ENCODE assay signal across 22 cellular contexts in the genomic region with DNA sequence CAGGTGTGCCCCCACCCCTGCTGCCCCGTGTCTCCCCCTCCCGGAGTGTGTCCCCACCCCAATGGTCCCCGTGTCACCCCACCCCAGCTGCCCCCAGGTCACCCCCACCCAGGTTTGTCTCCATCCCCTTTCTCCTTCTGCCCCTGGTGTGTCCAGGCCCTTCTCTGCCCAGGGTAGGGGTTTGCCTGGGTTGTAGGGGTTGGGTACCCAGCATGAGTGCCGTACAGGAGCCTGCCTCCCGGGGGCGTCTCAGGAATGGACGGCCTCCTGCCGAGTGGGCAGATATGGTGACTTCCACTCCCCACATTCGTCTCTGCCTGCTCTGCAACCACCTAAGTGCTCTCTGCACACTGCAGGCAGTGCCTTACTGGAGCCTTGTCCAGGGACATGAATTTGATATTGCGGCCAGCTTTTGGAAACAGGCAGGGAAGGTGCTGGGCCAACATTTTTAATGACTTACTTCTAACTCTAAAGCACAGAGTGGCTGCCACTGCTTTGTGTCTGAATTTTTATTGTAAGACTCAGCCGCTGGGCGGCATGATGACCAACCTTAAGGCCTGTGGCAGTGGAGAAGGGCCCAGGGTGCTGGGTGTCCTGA. TPM values are rescaled to one million over a fixed set of nuclear protein-coding genes. Genes with fewer than 3 reads are reported as not detected.
"Had no signal": no experiment of that assay in that cellular context is flagged by ENCODE, and none has a peak within 500 bp of the region (broad histone marks: within the 10 kb centered on the region; RNA-seq: fewer than 3 reads in every experiment).

No MANE protein-coding gene starts in this region.

- H3K27me3 ChIP-seq: adrenal gland, breast epithelium had no signal

- H3K27ac ChIP-seq: adrenal gland, breast epithelium had no signal

- H3K4me3 ChIP-seq: adrenal gland, breast epithelium had no signal

- ATAC-seq: activated CD8-positive, alpha-beta T cell treated with anti-CD3 and anti-CD28 coated beads, Interleukin-2, amount 10 ng/mL, durations not matched to agents 7 days and 5 days; activated T-cell treated with anti-CD3 and anti-CD28 coated beads, Interleukin-2, amount 50 U/mL, for 4 hours; esophagus mucosa; left lobe of liver; sciatic nerve; stimulated activated memory B cell treated with anti-CD40 and anti-IgM and Interleukin-4, amounts not matched to agents 10 μg/mL and 1 μg/mL and 100 μg/mL, for 72 hours had no signal

- FAIRE-seq: astrocyte had no signal

- H3K4me1 ChIP-seq: adrenal gland, breast epithelium had no signal

- DNase-seq: activated CD4-positive, alpha-beta T cell treated with anti-CD3 and anti-CD28 coated beads, Interleukin-2, amount 10 ng/mL, durations not matched to agents 7 days and 5 days; activated CD8-positive, alpha-beta T cell treated with anti-CD3 and anti-CD28 coated beads, Interleukin-2, amount 10 ng/mL, durations not matched to agents 7 days and 5 days; activated naive CD4-positive, alpha-beta T cell treated with anti-CD3 and anti-CD28 coated beads, Interleukin-2, amount 50 U/mL, for 16 hours; activated T-cell treated with anti-CD3 and anti-CD28 coated beads, Interleukin-2, amount 50 U/mL, for 4 hours; effector CD4-positive, alpha-beta T cell; islet precursor cell; mammary epithelial cell; stimulated activated CD4-positive, alpha-beta T cell treated with anti-CD3 and anti-CD28 coated beads, Interleukin-4, amount 100 ng/mL, for 4 hours; T-helper 1 cell; T-helper 9 cell had no signal

- H3K9me3 ChIP-seq: adrenal gland, breast epithelium had no signal

- H3K36me3 ChIP-seq: adrenal gland, breast epithelium had no signal

RNA-seq across cellular contexts. Expression of gene LRRC14B, which starts 6.7 kb away (rescaled TPM):
- total RNA-seq: activated CD8-positive, alpha-beta T cell treated with anti-CD3 and anti-CD28 coated beads, Interleukin-2, amount 10 ng/mL, durations not matched to agents 7 days and 5 days; adrenal gland; astrocyte; esophagus mucosa; left lobe of liver; mammary epithelial cell; mononuclear cell; neural crest cell; osteocyte; pulmonary artery endothelial cell; sciatic nerve; ureter had no signal
- polyA plus RNA-seq: adrenal gland, mammary epithelial cell had no signal
